In genomic region chr3:90054306-90054705, GRCh38 we compare ENCODE assay signal across 17 cellular contexts.
"Had no signal": no experiment of that assay in that cellular context is flagged by ENCODE, and none has a peak within 500 bp of the region (broad histone marks: within the 10 kb centered on the region; RNA-seq: fewer than 3 reads in every experiment).

No MANE protein-coding gene starts in this region.

- H3K27ac ChIP-seq: breast epithelium, spleen, thoracic aorta, upper lobe of left lung had no signal

- H3K27me3 ChIP-seq: breast epithelium, hepatocyte, spleen, upper lobe of left lung had no signal

- H3K36me3 ChIP-seq: breast epithelium, spleen, thoracic aorta, upper lobe of left lung had no signal

- H2AFZ ChIP-seq: hepatocyte had no signal

- H3K4me2 ChIP-seq: hepatocyte had no signal

- ATAC-seq: activated CD8-positive, alpha-beta T cell treated with anti-CD3 and anti-CD28 coated beads for 36 hours; esophagus mucosa; left lobe of liver; mucosa of descending colon; naive thymus-derived CD8-positive, alpha-beta T cell; sciatic nerve; stimulated activated memory B cell treated with anti-CD40 and anti-IgM and Interleukin-4, amounts not matched to agents 10 μg/mL and 1 μg/mL and 100 μg/mL, for 72 hours had no signal

- H3K4me3 ChIP-seq: breast epithelium, hepatocyte, mucosa of descending colon, spleen, thoracic aorta, upper lobe of left lung had no signal

- H3K79me2 ChIP-seq: hepatocyte had no signal

- H3K9me3 ChIP-seq: breast epithelium, mucosa of descending colon, spleen, thoracic aorta, upper lobe of left lung had no signal

- DNase-seq: activated CD4-positive, alpha-beta T cell treated with anti-CD3 and anti-CD28 coated beads, Interleukin-2, amount 10 ng/mL, durations not matched to agents 24 days and 14 days; activated CD8-positive, alpha-beta T cell treated with anti-CD3 and anti-CD28 coated beads for 36 hours; activated naive CD4-positive, alpha-beta T cell treated with anti-CD3 and anti-CD28 coated beads, Interleukin-2, amount 10 ng/mL, durations not matched to agents 7 days and 5 days; activated T-cell treated with anti-CD3 and anti-CD28 coated beads, Interleukin-2, amount 50 U/mL, for 24 hours; effector CD4-positive, alpha-beta T cell; mucosa of descending colon; naive thymus-derived CD8-positive, alpha-beta T cell; spleen; stimulated activated CD4-positive, alpha-beta T cell treated with anti-CD3 and anti-CD28 coated beads, Interleukin-4, amount 100 ng/mL, for 4 hours; upper lobe of left lung had no signal

- H3K4me1 ChIP-seq: breast epithelium, spleen, upper lobe of left lung had no signal
